Comparison of ENCODE assay signal across 8 cellular contexts in the genomic region with DNA sequence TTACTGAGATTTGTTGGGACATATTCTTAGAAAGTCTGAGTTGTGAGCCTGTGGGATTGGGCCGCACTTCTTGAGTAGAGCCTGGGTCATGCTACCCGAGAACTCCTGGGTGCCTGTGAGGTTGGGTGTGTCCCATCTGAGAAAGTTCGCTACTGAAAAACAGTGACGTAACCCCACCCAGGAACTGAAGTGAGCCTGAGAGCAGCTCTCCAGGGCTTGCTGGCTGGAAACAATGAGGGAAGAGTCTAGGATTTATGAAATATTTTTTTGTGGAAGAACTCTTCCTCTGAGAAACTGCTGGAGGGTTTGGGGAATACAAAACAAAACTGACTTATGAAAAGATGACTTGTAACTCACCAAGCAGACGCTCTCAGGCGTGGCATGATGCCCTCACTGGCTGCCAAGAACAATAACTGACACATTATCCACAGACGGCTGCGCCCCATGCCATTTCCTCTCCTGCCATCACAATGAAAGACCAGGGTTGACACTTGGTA.
DNase-seq lines count a peak whose midpoint lies in the region; ATAC-seq, FAIRE-seq and TF ChIP-seq lines count a peak whose summit lies in the region.

No MANE protein-coding gene starts in this region.

- no peak for TF ChIP-seq EP300 in GM12878 (IDR thresholded peaks at IDR 0.05; ENCODE audit: borderline replicate concordance in 1 of 2, control insufficient read depth in 1 of 2, low read depth in 2 of 2, low read length in 2 of 2)

- TF ChIP-seq RAD21 in GM12878 (IDR thresholded peaks at IDR 0.05; ENCODE audit: insufficient read depth, low read depth, low read length): no peak

- H4K20me1 ChIP-seq in GM12878 (ENCODE audit: control insufficient read depth, insufficient read depth): no peaks in the 10 kb centered on the region; the same call in 1 of the 2 replicates

- BruUV-seq in GM12878 (replicated peaks; lab: Mats Ljungman, UMichigan): no TSS peak

- H3K4me2 ChIP-seq in GM12878 (ENCODE audit: control insufficient read depth, insufficient read depth): no peak overlapping the region; the same call in 1 of the 2 replicates

- ATAC-seq in HG03442 (IDR thresholded peaks at IDR 0.05; ENCODE audit: unreplicated experiment) (peak; percentile 65), GM12878 (peak; percentile 53)

- CTCF ChIA-PET in GM12878 (lab: Yijun Ruan, JAX): interaction anchor here (1.0 to 7.7 kb wide), 4 partner anchors 11 to 70 kb away, joined by 3 to 48 read pairs (median 4); no protein-coding TSS in a partner anchor

- no peak overlapping the region for H2AFZ ChIP-seq in GM12878 (ENCODE audit: control insufficient read depth, low read depth, low read length)

- H3K4me1 ChIP-seq in GM12878 (ENCODE audit: control insufficient read depth, insufficient read depth, low read length): peaks cover 53% of the 10 kb centered on the region
- peaks cover 0 to 2% of the 10 kb centered on the region in 2 donors for H3K4me1 ChIP-seq in kidney (ENCODE audit: control insufficient read depth in 1 of 2, insufficient read depth in 1 of 2, low read depth in 1 of 2, low read length in 2 of 2)

- H3K36me3 ChIP-seq in GM12878 (ENCODE audit: control insufficient read depth in 2 of 2, insufficient read depth in 2 of 2, low read length in 1 of 2) (peaks cover 0 to 6% of the 10 kb centered on the region in 2 experiments; a peak in 1 of 4 replicates), kidney (ENCODE audit: control insufficient read depth in 1 of 2, insufficient read depth in 2 of 2, low read length in 2 of 2) (no peaks in the 10 kb centered on the region)

- H3K27ac ChIP-seq in GM12878 (ENCODE audit: control insufficient read depth, insufficient read depth) (peak overlapping the region; percentile 35; the same call in 1 of the 2 replicates), kidney (ENCODE audit: low read depth in 2 of 2, low read length in 2 of 2) (peak overlapping the region in 1 of 2 donors; percentile 9)

- FAIRE-seq in GM12878 (lab: Jason Lieb, UNC) (no peak), kidney (lab: Jason Lieb, UNC) (no peak)

- H3K9me3 ChIP-seq in GM12878 (replicated peaks; ENCODE audit: control insufficient read depth, insufficient read depth, low read length) (no peaks in the 10 kb centered on the region), kidney (ENCODE audit: control insufficient read depth in 1 of 2, low read length in 2 of 2) (no peaks in the 10 kb centered on the region)

- POLR2A ChIA-PET in GM12878 (lab: Charles Lee): no interaction called here

- H3K79me2 ChIP-seq in GM12878 (ENCODE audit: control insufficient read depth, insufficient read depth, low read length): peaks cover 77% of the 10 kb centered on the region

- RAD21 ChIA-PET in GM12878 (lab: Charles Lee; ENCODE audit: unreplicated experiment): interaction anchor here (0.8 to 1.7 kb wide), 4 partner anchors 10 to 129 kb away, joined by 3 to 4 read pairs (median 3); no protein-coding TSS in a partner anchor

- SMC1A ChIA-PET in GM12878 (lab: Charles Lee; ENCODE audit: uncharacterized antibody, unreplicated experiment): interaction anchor here (0.8 to 5.5 kb wide), 5 partner anchors 11 to 115 kb away, joined by 3 to 41 read pairs (median 4); no protein-coding TSS in a partner anchor

- H3K27me3 ChIP-seq in GM12878 (replicated peaks in 1 of 2; ENCODE audit: control insufficient read depth in 2 of 2, insufficient read depth in 2 of 2, low read length in 1 of 2): no peaks in the 10 kb centered on the region

- no peak for TF ChIP-seq POLR2A in GM12878 (IDR thresholded peaks at IDR 0.05; ENCODE audit: low read depth, low read length)

- H3K4me3 ChIP-seq in GM12865 (ENCODE audit: low read depth, low read length): peak overlapping the region; percentile 38
- H3K4me3 ChIP-seq in GM12878: no peak overlapping the region
- H3K4me3 ChIP-seq in kidney (ENCODE audit: low read length in 2 of 2): no peak overlapping the region

- no peak overlapping the region for H3K9ac ChIP-seq in GM12878 (ENCODE audit: control insufficient read depth, insufficient read depth, low read length)
- no peak overlapping the region for H3K9ac ChIP-seq in kidney (ENCODE audit: low read length in 2 of 2)

- WGBS in GM12878 (ENCODE audit: insufficient coverage, insufficient replicate concordance, low lambda C conversion rate, missing lambda C conversion rate): 4% methylated on average over 8 of the region's 8 CpGs

- TF ChIP-seq CTCF in GM12865 (IDR thresholded peaks at IDR 0.05; ENCODE audit: insufficient read depth, low read depth, low read length, missing control alignments) (no peak), GM12878 (IDR thresholded peaks at IDR 0.05 in 2 of 3, conservative IDR thresholded peaks at IDR 0.05 in 1 of 3; ENCODE audit: control insufficient read depth in 2 of 3, extremely low read depth in 1 of 3, insufficient read depth in 1 of 3, low read depth in 3 of 3, low read length in 3 of 3) (no peak), kidney (IDR thresholded peaks at IDR 0.05; ENCODE audit: borderline replicate concordance, extremely low read depth, insufficient read depth) (no peak)

- intact Hi-C loops in GM12878 (cut with micrococcal nuclease; ENCODE audit: unreplicated experiment) (no loop called here), kidney (cut with DNase I) (no loop called here)

- in situ Hi-C loops in GM12878 (cut with MboI): no loop called here

- peak; percentile 78 for DNase-seq in GM12865 (ENCODE audit: low read depth)
- peak; percentile 58 for DNase-seq in SW480 (ENCODE audit: low spot score)
- DNase-seq in GM12878 (ENCODE audit: low read depth, low spot score): no peak
- DNase-seq in kidney: peak; percentile 83
- DNase-seq in stimulated activated naive CD4-positive, alpha-beta T cell (lab: John Stamatoyannopoulos, UW): peak; percentile 46 to 93 (median 71)
- no peak for DNase-seq in midbrain (lab: John Stamatoyannopoulos, UW)
- DNase-seq in middle frontal gyrus (ENCODE audit: extremely low spot score, low spot score): no peak

TF ChIP-seq in GM12878, 131 proteins besides CTCF, POLR2A, EP300 and RAD21:
- TF ChIP-seq, protein P1, sequence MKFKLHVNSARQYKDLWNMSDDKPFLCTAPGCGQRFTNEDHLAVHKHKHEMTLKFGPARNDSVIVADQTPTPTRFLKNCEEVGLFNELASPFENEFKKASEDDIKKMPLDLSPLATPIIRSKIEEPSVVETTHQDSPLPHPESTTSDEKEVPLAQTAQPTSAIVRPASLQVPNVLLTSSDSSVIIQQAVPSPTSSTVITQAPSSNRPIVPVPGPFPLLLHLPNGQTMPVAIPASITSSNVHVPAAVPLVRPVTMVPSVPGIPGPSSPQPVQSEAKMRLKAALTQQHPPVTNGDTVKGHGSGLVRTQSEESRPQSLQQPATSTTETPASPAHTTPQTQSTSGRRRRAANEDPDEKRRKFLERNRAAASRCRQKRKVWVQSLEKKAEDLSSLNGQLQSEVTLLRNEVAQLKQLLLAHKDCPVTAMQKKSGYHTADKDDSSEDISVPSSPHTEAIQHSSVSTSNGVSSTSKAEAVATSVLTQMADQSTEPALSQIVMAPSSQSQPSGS (IDR thresholded peaks at IDR 0.05; ENCODE audit: low read length): 0 out of 2 replicates have a peak, but pooled peaks have one; percentile 30
- TF ChIP-seq EED (IDR thresholded peaks at IDR 0.05; ENCODE audit: low read depth) (peak; percentile 30; the same call in 1 of the 2 replicates), CREM (IDR thresholded peaks at IDR 0.05; ENCODE audit: low read depth) (peak; percentile 12; the same call in 1 of the 2 replicates), JUNB (IDR thresholded peaks at IDR 0.05) (0 out of 2 replicates have a peak, but pooled peaks have one; percentile 24), CHD4 (IDR thresholded peaks at IDR 0.05) (no peak), ATF7 (IDR thresholded peaks at IDR 0.05; ENCODE audit: low read depth) (peak; percentile 60; the same call in 1 of the 2 replicates)

Comparison
In these comparisons a context has a peak if more than half of its experiments do, and no peak if none do; other contexts are left out.
1. DNase-seq: peak in GM12865 (single experiment), SW480 (single experiment), kidney (single experiment) and stimulated activated naive CD4-positive, alpha-beta T cell (6 of 6); none in GM12878 (single experiment), midbrain (single experiment) and middle frontal gyrus (single experiment).